ENCODE assay signal across 1 cellular context in genomic region chr22:27391092-27391770, GRCh38.
TF ChIP-seq lines count a peak whose summit lies in the region.

No MANE protein-coding gene starts in this region.

TF ChIP-seq in SK-N-SH treated with all-trans-retinoic acid at 6 μM for 48 hours, 23 proteins besides CTCF, POLR2A, EP300 and RAD21 (continued from another document):
- TF ChIP-seq, protein P1, sequence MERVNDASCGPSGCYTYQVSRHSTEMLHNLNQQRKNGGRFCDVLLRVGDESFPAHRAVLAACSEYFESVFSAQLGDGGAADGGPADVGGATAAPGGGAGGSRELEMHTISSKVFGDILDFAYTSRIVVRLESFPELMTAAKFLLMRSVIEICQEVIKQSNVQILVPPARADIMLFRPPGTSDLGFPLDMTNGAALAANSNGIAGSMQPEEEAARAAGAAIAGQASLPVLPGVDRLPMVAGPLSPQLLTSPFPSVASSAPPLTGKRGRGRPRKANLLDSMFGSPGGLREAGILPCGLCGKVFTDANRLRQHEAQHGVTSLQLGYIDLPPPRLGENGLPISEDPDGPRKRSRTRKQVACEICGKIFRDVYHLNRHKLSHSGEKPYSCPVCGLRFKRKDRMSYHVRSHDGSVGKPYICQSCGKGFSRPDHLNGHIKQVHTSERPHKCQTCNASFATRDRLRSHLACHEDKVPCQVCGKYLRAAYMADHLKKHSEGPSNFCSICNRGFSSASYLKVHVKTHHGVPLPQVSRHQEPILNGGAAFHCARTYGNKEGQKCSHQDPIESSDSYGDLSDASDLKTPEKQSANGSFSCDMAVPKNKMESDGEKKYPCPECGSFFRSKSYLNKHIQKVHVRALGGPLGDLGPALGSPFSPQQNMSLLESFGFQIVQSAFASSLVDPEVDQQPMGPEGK (CRISPR knock-in tag; IDR thresholded peaks at IDR 0.05; ENCODE audit: borderline replicate concordance), result no peak
- TF ChIP-seq RARB (CRISPR knock-in tag; IDR thresholded peaks at IDR 0.05) (no peak), ZNF8 (CRISPR knock-in tag; IDR thresholded peaks at IDR 0.05) (no peak), PPARA (CRISPR knock-in tag; IDR thresholded peaks at IDR 0.05; ENCODE audit: borderline replicate concordance) (no peak), TOX (CRISPR knock-in tag; IDR thresholded peaks at IDR 0.05; ENCODE audit: borderline replicate concordance) (no peak), ISL1 (CRISPR knock-in tag; IDR thresholded peaks at IDR 0.05) (no peak), BACH2 (CRISPR knock-in tag; IDR thresholded peaks at IDR 0.05; ENCODE audit: borderline replicate concordance) (no peak), ZC3H10 (CRISPR knock-in tag; IDR thresholded peaks at IDR 0.05) (no peak), ARNTL (CRISPR knock-in tag; IDR thresholded peaks at IDR 0.05; ENCODE audit: borderline replicate concordance, low read depth) (no peak), ZNF565 (CRISPR knock-in tag; conservative IDR thresholded peaks at IDR 0.05; ENCODE audit: low read depth) (no peak), ESRRG (CRISPR knock-in tag; IDR thresholded peaks at IDR 0.05) (no peak), ZFP30 (CRISPR knock-in tag; IDR thresholded peaks at IDR 0.05) (no peak), ZNF70 (CRISPR knock-in tag; IDR thresholded peaks at IDR 0.05) (no peak), GLIS3 (CRISPR knock-in tag; IDR thresholded peaks at IDR 0.05) (no peak)
- TF ChIP-seq, protein P2, sequence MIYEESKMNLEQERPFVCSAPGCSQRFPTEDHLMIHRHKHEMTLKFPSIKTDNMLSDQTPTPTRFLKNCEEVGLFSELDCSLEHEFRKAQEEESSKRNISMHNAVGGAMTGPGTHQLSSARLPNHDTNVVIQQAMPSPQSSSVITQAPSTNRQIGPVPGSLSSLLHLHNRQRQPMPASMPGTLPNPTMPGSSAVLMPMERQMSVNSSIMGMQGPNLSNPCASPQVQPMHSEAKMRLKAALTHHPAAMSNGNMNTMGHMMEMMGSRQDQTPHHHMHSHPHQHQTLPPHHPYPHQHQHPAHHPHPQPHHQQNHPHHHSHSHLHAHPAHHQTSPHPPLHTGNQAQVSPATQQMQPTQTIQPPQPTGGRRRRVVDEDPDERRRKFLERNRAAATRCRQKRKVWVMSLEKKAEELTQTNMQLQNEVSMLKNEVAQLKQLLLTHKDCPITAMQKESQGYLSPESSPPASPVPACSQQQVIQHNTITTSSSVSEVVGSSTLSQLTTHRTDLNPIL (CRISPR knock-in tag; IDR thresholded peaks at IDR 0.05; ENCODE audit: low read depth), result no peak
- TF ChIP-seq, protein P3, sequence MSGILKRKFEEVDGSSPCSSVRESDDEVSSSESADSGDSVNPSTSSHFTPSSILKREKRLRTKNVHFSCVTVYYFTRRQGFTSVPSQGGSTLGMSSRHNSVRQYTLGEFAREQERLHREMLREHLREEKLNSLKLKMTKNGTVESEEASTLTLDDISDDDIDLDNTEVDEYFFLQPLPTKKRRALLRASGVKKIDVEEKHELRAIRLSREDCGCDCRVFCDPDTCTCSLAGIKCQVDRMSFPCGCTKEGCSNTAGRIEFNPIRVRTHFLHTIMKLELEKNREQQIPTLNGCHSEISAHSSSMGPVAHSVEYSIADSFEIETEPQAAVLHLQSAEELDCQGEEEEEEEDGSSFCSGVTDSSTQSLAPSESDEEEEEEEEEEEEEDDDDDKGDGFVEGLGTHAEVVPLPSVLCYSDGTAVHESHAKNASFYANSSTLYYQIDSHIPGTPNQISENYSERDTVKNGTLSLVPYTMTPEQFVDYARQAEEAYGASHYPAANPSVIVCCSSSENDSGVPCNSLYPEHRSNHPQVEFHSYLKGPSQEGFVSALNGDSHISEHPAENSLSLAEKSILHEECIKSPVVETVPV (CRISPR knock-in tag; IDR thresholded peaks at IDR 0.05), result no peak
- TF ChIP-seq, protein P4, sequence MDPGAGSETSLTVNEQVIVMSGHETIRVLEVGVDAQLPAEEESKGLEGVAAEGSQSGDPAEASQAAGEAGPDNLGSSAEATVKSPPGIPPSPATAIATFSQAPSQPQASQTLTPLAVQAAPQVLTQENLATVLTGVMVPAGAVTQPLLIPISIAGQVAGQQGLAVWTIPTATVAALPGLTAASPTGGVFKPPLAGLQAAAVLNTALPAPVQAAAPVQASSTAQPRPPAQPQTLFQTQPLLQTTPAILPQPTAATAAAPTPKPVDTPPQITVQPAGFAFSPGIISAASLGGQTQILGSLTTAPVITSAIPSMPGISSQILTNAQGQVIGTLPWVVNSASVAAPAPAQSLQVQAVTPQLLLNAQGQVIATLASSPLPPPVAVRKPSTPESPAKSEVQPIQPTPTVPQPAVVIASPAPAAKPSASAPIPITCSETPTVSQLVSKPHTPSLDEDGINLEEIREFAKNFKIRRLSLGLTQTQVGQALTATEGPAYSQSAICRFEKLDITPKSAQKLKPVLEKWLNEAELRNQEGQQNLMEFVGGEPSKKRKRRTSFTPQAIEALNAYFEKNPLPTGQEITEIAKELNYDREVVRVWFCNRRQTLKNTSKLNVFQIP (CRISPR knock-in tag; IDR thresholded peaks at IDR 0.05; ENCODE audit: borderline replicate concordance, low read depth), result no peak
